ENCODE assay signal across 18 cellular contexts in genomic region chr10:47027108-47027811, GRCh38.
DNase-seq lines count a peak whose midpoint lies in the region; ATAC-seq and TF ChIP-seq lines count a peak whose summit lies in the region.
"Had no signal": no experiment of that assay in that cellular context is flagged by ENCODE, and none has a peak within 500 bp of the region (broad histone marks: within the 10 kb centered on the region; RNA-seq: fewer than 3 reads in every experiment).

No MANE protein-coding gene starts in this region.

- H3K27ac ChIP-seq in left ventricle myocardium inferior (replicated peaks) (no peak overlapping the region), lung (ENCODE audit: low read depth in 1 of 2, low read length in 1 of 2) (no peak overlapping the region), testis (no peak overlapping the region)
- H3K27ac ChIP-seq: KMS-11 had no signal

- no peak overlapping the region for H3K4me3 Mint-ChIP-seq in activated T-helper 1 cell treated with anti-CD3 and anti-CD28 coated beads, Interleukin-12 subunit alpha, Interleukin-12 subunit beta, Interleukin-2, Interleukin-4 antibody, amounts not matched to agents 30 ng/mL and 10 ng/mL and 1 ng/mL, durations not matched to agents 14 hours and 24 hours and 36 hours
- H3K4me3 Mint-ChIP-seq: activated CD8-positive, alpha-beta T cell treated with anti-CD3 and anti-CD28 coated beads for 36 hours; CD4-positive, alpha-beta memory T cell had no signal

- WGBS in lung, 2 donors, result 71 to 79% methylated on average over 10 of the region's 10 CpGs
- 77 to 89% methylated on average over 9 to 10 of the region's 10 CpGs for WGBS in testis, 2 donors

- intact Hi-C loops in Right ventricle myocardium superior (cut with DNase I), result loop anchor here (5.0 kb wide), 1 partner anchor 285 kb away; no protein-coding TSS in a partner anchor
- intact Hi-C loops in left ventricle myocardium inferior (cut with micrococcal nuclease), result loop anchor here (10.0 kb wide), 1 partner anchor 288 kb away; no protein-coding TSS in a partner anchor
- intact Hi-C loops in testis (cut with DNase I; ENCODE audit: low total_unique reads), result no loop called here
- intact Hi-C loops in activated T-helper 1 cell treated with anti-CD3 and anti-CD28 coated beads, Interleukin-12 subunit alpha, Interleukin-12 subunit beta, Interleukin-2, Interleukin-4 antibody, amounts not matched to agents 30 ng/mL and 10 ng/mL and 1 ng/mL, durations not matched to agents 14 hours and 24 hours and 36 hours (cut with micrococcal nuclease), result no loop called here

- no peaks in the 10 kb centered on the region for H3K36me3 Mint-ChIP-seq in activated T-helper 1 cell treated with anti-CD3 and anti-CD28 coated beads, Interleukin-12 subunit alpha, Interleukin-12 subunit beta, Interleukin-2, Interleukin-4 antibody, amounts not matched to agents 30 ng/mL and 10 ng/mL and 1 ng/mL, durations not matched to agents 14 hours and 24 hours and 36 hours (ENCODE audit: low read depth)
- H3K36me3 Mint-ChIP-seq: CD4-positive, alpha-beta memory T cell had no signal

- ATAC-seq in Right ventricle myocardium superior (ENCODE audit: poor library complexity) (no peak), lung (ENCODE audit: insufficient read depth, low FRiP score) (no peak), GM18502 (IDR thresholded peaks at IDR 0.05; ENCODE audit: poor library complexity, unreplicated experiment) (no peak)
- ATAC-seq: activated CD8-positive, alpha-beta T cell treated with anti-CD3 and anti-CD28 coated beads for 36 hours had no signal

- H3K4me3 ChIP-seq in left ventricle myocardium inferior (no peak overlapping the region), lung (no peak overlapping the region), testis (no peak overlapping the region), foreskin fibroblast (ENCODE audit: low read depth in 1 of 2, low read length in 2 of 2) (no peak overlapping the region)
- H3K4me3 ChIP-seq: smooth muscle cell had no signal

- no peaks in the 10 kb centered on the region for H3K9me3 ChIP-seq in left ventricle myocardium inferior (replicated peaks)
- peaks cover 0 to 2% of the 10 kb centered on the region in 2 donors for H3K9me3 ChIP-seq in lung (ENCODE audit: control insufficient read depth in 2 of 2, insufficient read depth in 1 of 2, low read length in 1 of 2)
- H3K9me3 ChIP-seq in testis, result no peaks in the 10 kb centered on the region

- peaks cover 2% of the 10 kb centered on the region for H3K27me3 Mint-ChIP-seq in activated T-helper 1 cell treated with anti-CD3 and anti-CD28 coated beads, Interleukin-12 subunit alpha, Interleukin-12 subunit beta, Interleukin-2, Interleukin-4 antibody, amounts not matched to agents 30 ng/mL and 10 ng/mL and 1 ng/mL, durations not matched to agents 14 hours and 24 hours and 36 hours (ENCODE audit: insufficient read depth)
- H3K27me3 Mint-ChIP-seq: activated CD8-positive, alpha-beta T cell treated with anti-CD3 and anti-CD28 coated beads for 36 hours had no signal

- H3K4me1 Mint-ChIP-seq in activated T-helper 1 cell treated with anti-CD3 and anti-CD28 coated beads, Interleukin-12 subunit alpha, Interleukin-12 subunit beta, Interleukin-2, Interleukin-4 antibody, amounts not matched to agents 30 ng/mL and 10 ng/mL and 1 ng/mL, durations not matched to agents 14 hours and 24 hours and 36 hours (ENCODE audit: low read depth), result no peaks in the 10 kb centered on the region

- no peak for TF ChIP-seq POLR2A in testis (IDR thresholded peaks at IDR 0.05)

- no peaks in the 10 kb centered on the region for H3K9me3 Mint-ChIP-seq in activated T-helper 1 cell treated with anti-CD3 and anti-CD28 coated beads, Interleukin-12 subunit alpha, Interleukin-12 subunit beta, Interleukin-2, Interleukin-4 antibody, amounts not matched to agents 30 ng/mL and 10 ng/mL and 1 ng/mL, durations not matched to agents 14 hours and 24 hours and 36 hours
- H3K9me3 Mint-ChIP-seq: activated CD8-positive, alpha-beta T cell treated with anti-CD3 and anti-CD28 coated beads for 36 hours; CD4-positive, alpha-beta memory T cell had no signal

- H3K36me3 ChIP-seq in left ventricle myocardium inferior (no peaks in the 10 kb centered on the region), lung (ENCODE audit: control insufficient read depth in 2 of 2, insufficient read depth in 2 of 2, low read length in 2 of 2) (no peaks in the 10 kb centered on the region), testis (ENCODE audit: low read depth, missing control alignments) (no peaks in the 10 kb centered on the region)

- peak; percentile 30 for DNase-seq in Right ventricle myocardium superior
- DNase-seq in left ventricle myocardium inferior, result no peak
- peak; percentile 43 for DNase-seq in activated CD8-positive, alpha-beta memory T cell treated with anti-CD3 and anti-CD28 coated beads, Interleukin-2, amount 50 U/mL, for 48 hours
- DNase-seq in lung (ENCODE audit: low spot score), result peak; percentile 26
- peak; percentile 0 for DNase-seq in testis
- no peak for DNase-seq in foreskin fibroblast
- no peak for DNase-seq in activated T-helper 1 cell treated with anti-CD3 and anti-CD28 coated beads, Interleukin-12 subunit alpha, Interleukin-12 subunit beta, Interleukin-2, Interleukin-4 antibody, amounts not matched to agents 30 ng/mL and 10 ng/mL and 1 ng/mL, durations not matched to agents 14 hours and 24 hours and 36 hours (ENCODE audit: low spot score)
- DNase-seq: activated CD8-positive, alpha-beta T cell treated with anti-CD3 and anti-CD28 coated beads for 36 hours; activated gamma-delta T cell; CD4-positive, alpha-beta memory T cell; dermis blood vessel endothelial cell; DMS79; MV-4-11; NCI-H187; substantia nigra had no signal

- H3K4me1 ChIP-seq in left ventricle myocardium inferior, result no peaks in the 10 kb centered on the region
- H3K4me1 ChIP-seq in lung (ENCODE audit: control insufficient read depth in 2 of 2, insufficient read depth in 2 of 2, low read length in 2 of 2), result no peaks in the 10 kb centered on the region
- H3K4me1 ChIP-seq in testis, result no peaks in the 10 kb centered on the region

- TF ChIP-seq CTCF in left ventricle myocardium inferior (IDR thresholded peaks at IDR 0.05; ENCODE audit: borderline replicate concordance) (no peak), lung (IDR thresholded peaks at IDR 0.05; ENCODE audit: control extremely low read depth, extremely low read depth) (no peak), testis (IDR thresholded peaks at IDR 0.05) (no peak), foreskin fibroblast (IDR thresholded peaks at IDR 0.05; ENCODE audit: low read depth, low read length) (no peak)

- H3K27me3 ChIP-seq in left ventricle myocardium inferior (ENCODE audit: low read depth), result peaks cover 4% of the 10 kb centered on the region
- no peaks in the 10 kb centered on the region for H3K27me3 ChIP-seq in lung (ENCODE audit: control insufficient read depth, insufficient read depth)
- H3K27me3 ChIP-seq in testis, result no peaks in the 10 kb centered on the region

- no peak overlapping the region for H3K27ac Mint-ChIP-seq in activated T-helper 1 cell treated with anti-CD3 and anti-CD28 coated beads, Interleukin-12 subunit alpha, Interleukin-12 subunit beta, Interleukin-2, Interleukin-4 antibody, amounts not matched to agents 30 ng/mL and 10 ng/mL and 1 ng/mL, durations not matched to agents 14 hours and 24 hours and 36 hours
- H3K27ac Mint-ChIP-seq: activated CD8-positive, alpha-beta T cell treated with anti-CD3 and anti-CD28 coated beads for 36 hours; CD4-positive, alpha-beta memory T cell had no signal

Comparison
In these comparisons a context has a peak if more than half of its experiments do, and no peak if none do; other contexts are left out.
1. DNase-seq: peak in Right ventricle myocardium superior (single experiment), activated CD8-positive, alpha-beta memory T cell treated with anti-CD3 and anti-CD28 coated beads, Interleukin-2, amount 50 U/mL, for 48 hours (single experiment), lung (single experiment) and testis (single experiment); none in left ventricle myocardium inferior (single experiment), foreskin fibroblast (0 of 2) and activated T-helper 1 cell treated with anti-CD3 and anti-CD28 coated beads, Interleukin-12 subunit alpha, Interleukin-12 subunit beta, Interleukin-2, Interleukin-4 antibody, amounts not matched to agents 30 ng/mL and 10 ng/mL and 1 ng/mL, durations not matched to agents 14 hours and 24 hours and 36 hours (single experiment).
2. intact Hi-C loops: an anchor here in Right ventricle myocardium superior (5.0 kb wide) and left ventricle myocardium inferior (10.0 kb wide); none called in testis and activated T-helper 1 cell treated with anti-CD3 and anti-CD28 coated beads, Interleukin-12 subunit alpha, Interleukin-12 subunit beta, Interleukin-2, Interleukin-4 antibody, amounts not matched to agents 30 ng/mL and 10 ng/mL and 1 ng/mL, durations not matched to agents 14 hours and 24 hours and 36 hours.